In the genomic region with DNA sequence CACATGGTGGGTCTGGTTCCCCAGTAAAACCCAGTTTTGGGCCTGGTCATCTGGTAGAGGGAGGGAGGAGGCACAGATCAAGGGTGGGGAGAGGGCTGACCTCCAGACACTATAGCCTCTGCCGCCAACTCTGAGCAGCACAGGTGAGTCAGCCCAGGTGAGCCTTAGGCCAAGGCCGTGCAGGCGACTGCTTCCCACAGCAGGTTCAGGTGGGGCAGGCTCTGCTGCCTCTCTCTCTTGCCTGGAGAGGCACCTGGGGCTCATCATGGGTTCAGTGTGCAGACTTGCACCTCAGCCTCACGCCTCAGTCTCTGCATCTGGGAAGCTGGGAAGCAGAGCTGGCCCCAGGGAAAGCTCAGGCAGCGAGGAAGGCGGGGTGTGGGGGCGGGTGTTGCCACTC, we compare ENCODE assay signal across 20 cellular contexts. TPM values are rescaled to one million over a fixed set of nuclear protein-coding genes. Genes with fewer than 3 reads are reported as not detected.
"Had no signal": no experiment of that assay in that cellular context is flagged by ENCODE, and none has a peak within 500 bp of the region (broad histone marks: within the 10 kb centered on the region; RNA-seq: fewer than 3 reads in every experiment).

No MANE protein-coding gene starts in this region.

- H3K27me3 ChIP-seq: adrenal gland, colonic mucosa, left lung, right atrium auricular region had no signal

- DNase-seq: activated CD4-positive, alpha-beta T cell treated with anti-CD3 and anti-CD28 coated beads for 1 hour; activated CD4-positive, alpha-beta T cell treated with anti-CD3 and anti-CD28 coated beads, Interleukin-2, amount 50 U/mL, for 48 hours; activated T-cell treated with anti-CD3 and anti-CD28 coated beads, Interleukin-2, amount 50 U/mL, for 1 hour; adrenal gland; central memory CD4-positive, alpha-beta T cell; colonic mucosa; head of caudate nucleus; left lung; naive thymus-derived CD8-positive, alpha-beta T cell; nucleus accumbens; T-helper 1 cell; T1000 had no signal

- H3K27ac Mint-ChIP-seq: activated naive CD4-positive, alpha-beta T cell treated with anti-CD3 and anti-CD28 coated beads, Interleukin-2, amount 50 U/mL, for 24 hours; memory B cell; naive thymus-derived CD8-positive, alpha-beta T cell; stimulated activated naive CD8-positive, alpha-beta T cell treated with anti-CD3 and anti-CD28 coated beads, Interleukin-15, Interleukin-2, amounts not matched to agents 100 ng/mL and 50 ng/mL, for 24 hours; type B pancreatic cell had no signal

- H3K27ac ChIP-seq: colonic mucosa, left lung, right atrium auricular region had no signal

- H3K4me1 ChIP-seq: left lung had no signal

- H3K9me3 Mint-ChIP-seq: activated naive CD4-positive, alpha-beta T cell treated with anti-CD3 and anti-CD28 coated beads, Interleukin-2, amount 50 U/mL, for 24 hours; memory B cell; naive thymus-derived CD8-positive, alpha-beta T cell; stimulated activated naive CD8-positive, alpha-beta T cell treated with anti-CD3 and anti-CD28 coated beads, Interleukin-15, Interleukin-2, amounts not matched to agents 100 ng/mL and 50 ng/mL, for 24 hours; type B pancreatic cell had no signal

- H3K4me3 ChIP-seq: adrenal gland, colonic mucosa, left lung, right atrium auricular region, smooth muscle cell had no signal

- H3K36me3 ChIP-seq: adrenal gland, colonic mucosa, left lung, right atrium auricular region had no signal

- H3K4me3 Mint-ChIP-seq: activated naive CD4-positive, alpha-beta T cell treated with anti-CD3 and anti-CD28 coated beads, Interleukin-2, amount 50 U/mL, for 24 hours; memory B cell; naive thymus-derived CD8-positive, alpha-beta T cell; stimulated activated naive CD8-positive, alpha-beta T cell treated with anti-CD3 and anti-CD28 coated beads, Interleukin-15, Interleukin-2, amounts not matched to agents 100 ng/mL and 50 ng/mL, for 24 hours; type B pancreatic cell had no signal

- ATAC-seq: left lung; naive thymus-derived CD8-positive, alpha-beta T cell had no signal

- H3K4me1 Mint-ChIP-seq: activated naive CD4-positive, alpha-beta T cell treated with anti-CD3 and anti-CD28 coated beads, Interleukin-2, amount 50 U/mL, for 24 hours; memory B cell; naive thymus-derived CD8-positive, alpha-beta T cell had no signal

- H3K36me3 Mint-ChIP-seq: activated naive CD4-positive, alpha-beta T cell treated with anti-CD3 and anti-CD28 coated beads, Interleukin-2, amount 50 U/mL, for 24 hours; memory B cell; type B pancreatic cell had no signal

- H3K27me3 Mint-ChIP-seq: activated naive CD4-positive, alpha-beta T cell treated with anti-CD3 and anti-CD28 coated beads, Interleukin-2, amount 50 U/mL, for 24 hours; naive thymus-derived CD8-positive, alpha-beta T cell; stimulated activated naive CD8-positive, alpha-beta T cell treated with anti-CD3 and anti-CD28 coated beads, Interleukin-15, Interleukin-2, amounts not matched to agents 100 ng/mL and 50 ng/mL, for 24 hours; type B pancreatic cell had no signal

- H3K4me2 ChIP-seq: smooth muscle cell had no signal

- FAIRE-seq: frontal cortex, keratinocyte had no signal

- H3K9me3 ChIP-seq: adrenal gland, colonic mucosa, left lung, right atrium auricular region had no signal

RNA-seq across cellular contexts. Expression of a gene that starts 37.8 kb away (rescaled TPM):
- total RNA-seq: smooth muscle cell had no signal
